8 cellular contexts compared by ENCODE assay signal in genomic region chr12:67270622-67271021, GRCh38. TPM values are rescaled to one million over a fixed set of nuclear protein-coding genes. Genes with fewer than 3 reads are reported as not detected.
DNase-seq lines count a peak whose midpoint lies in the region; ATAC-seq, FAIRE-seq and TF ChIP-seq lines count a peak whose summit lies in the region.

No MANE protein-coding gene starts in this region.

- no peaks in the 10 kb centered on the region for H3K9me1 ChIP-seq in endothelial cell of umbilical vein (replicated peaks; ENCODE audit: control insufficient read depth, extremely low read depth, insufficient read depth, low read length)

- H4K20me1 ChIP-seq in DND-41 (ENCODE audit: insufficient read depth, low read length) (peaks cover 55% of the 10 kb centered on the region), OCI-LY7 (ENCODE audit: insufficient read depth, low read length) (peaks cover 46% of the 10 kb centered on the region), endothelial cell of umbilical vein (replicated peaks; ENCODE audit: control insufficient read depth, extremely low read depth, insufficient read depth, low read length) (peaks cover 5% of the 10 kb centered on the region)

- dilution Hi-C loops in endothelial cell of umbilical vein (cut with MboI; ENCODE audit: extremely low pct_ligation_motif_present, low sequenced_read_pairs), result no loop called here

- TF ChIP-seq POLR2A in endothelial cell of umbilical vein (IDR thresholded peaks at IDR 0.05; ENCODE audit: low read depth, low read length) (no peak), ovary (IDR thresholded peaks at IDR 0.05) (no peak)

- CTCF ChIA-PET in OCI-LY7 (lab: Charles Lee; ENCODE audit: unreplicated experiment) (no interaction called here), endothelial cell of umbilical vein (lab: Charles Lee) (interaction anchor here (0.6 to 1.2 kb wide), 2 partner anchors 22 to 1516 kb away, joined by 3 to 5 read pairs; no protein-coding TSS in a partner anchor)

- peak overlapping the region; percentile 98 for H3K9ac ChIP-seq in DND-41 (ENCODE audit: low read depth, low read length)
- H3K9ac ChIP-seq in endothelial cell of umbilical vein (replicated peaks; ENCODE audit: extremely low read depth, insufficient read depth, low read length), result peak overlapping the region; percentile 93

- WGBS in ovary, 3 donors, result 1 to 2% (median 1%) methylated on average over 6 of the region's 6 CpGs

- POLR2A ChIA-PET in OCI-LY7 (lab: Charles Lee), result interaction anchor here (0.6 to 1.7 kb wide), 6 partner anchors 10 to 955 kb away, joined by 3 to 4 read pairs (median 3); no protein-coding TSS in a partner anchor
- POLR2A ChIA-PET in endothelial cell of umbilical vein (lab: Charles Lee), result no interaction called here

- no peak for DNase-seq in DND-41
- DNase-seq in OCI-LY7 (ENCODE audit: low spot score), result no peak
- DNase-seq in endothelial cell of umbilical vein (ENCODE audit: low read depth, low spot score), result no peak
- DNase-seq in ovary, result no peak
- DNase-seq in glomerular visceral epithelial cell (ENCODE audit: extremely low spot score), result no peak
- no peak for DNase-seq in GM19240 (ENCODE audit: insufficient read length, low spot score)
- no peak for DNase-seq in NCI-H524 treated with DMSO at 0.1 percent for 48 hours (lab: John Stamatoyannopoulos, UW)

- H3K9me2 ChIP-seq in OCI-LY7 (ENCODE audit: insufficient read depth, low read length), result no peaks in the 10 kb centered on the region

- H2AFZ ChIP-seq in DND-41 (ENCODE audit: low read depth, low read length) (no peak overlapping the region), OCI-LY7 (ENCODE audit: low read length) (no peak overlapping the region), endothelial cell of umbilical vein (ENCODE audit: low read depth, low read length) (no peak overlapping the region)

- TF ChIP-seq EP300 in ovary (IDR thresholded peaks at IDR 0.05), result no peak

- peak overlapping the region; percentile 75 to 95 for H3K4me3 ChIP-seq in DND-41 (ENCODE audit: low read depth in 1 of 2, low read length in 2 of 2)
- H3K4me3 ChIP-seq in OCI-LY7 (ENCODE audit: low read depth, low read length, poor library complexity, severe bottlenecking), result peak overlapping the region; percentile 93
- peak overlapping the region; percentile 65 to 98 (median 90) for H3K4me3 ChIP-seq in endothelial cell of umbilical vein (replicated peaks in 1 of 3; ENCODE audit: insufficient read depth in 1 of 3, low read depth in 1 of 3, low read length in 3 of 3)
- H3K4me3 ChIP-seq in ovary, result peak overlapping the region; percentile 83

- no peak for FAIRE-seq in endothelial cell of umbilical vein (lab: Jason Lieb, UNC)

- H3K27me3 ChIP-seq in DND-41 (ENCODE audit: insufficient read depth, low read length, poor library complexity), result no peaks in the 10 kb centered on the region
- H3K27me3 ChIP-seq in endothelial cell of umbilical vein (ENCODE audit: control insufficient read depth in 2 of 2, insufficient read depth in 2 of 2, low read length in 2 of 2), result no peaks in the 10 kb centered on the region
- no peaks in the 10 kb centered on the region for H3K27me3 ChIP-seq in ovary

- ATAC-seq in DND-41 (ENCODE audit: insufficient read depth, low read depth), result no peak
- ATAC-seq in GM18909 (IDR thresholded peaks at IDR 0.05; ENCODE audit: poor library complexity, unreplicated experiment), result no peak

- no peak for TF ChIP-seq CTCF in DND-41 (IDR thresholded peaks at IDR 0.05; ENCODE audit: borderline replicate concordance, extremely low read depth, low read length, poor library complexity, severe bottlenecking)
- no peak for TF ChIP-seq CTCF in OCI-LY7 (conservative IDR thresholded peaks at IDR 0.05; ENCODE audit: low read length)
- no peak for TF ChIP-seq CTCF in endothelial cell of umbilical vein (IDR thresholded peaks at IDR 0.05; ENCODE audit: extremely low read depth in 1 of 2, insufficient read depth in 1 of 2, low read depth in 1 of 2, low read length in 2 of 2)
- TF ChIP-seq CTCF in ovary (IDR thresholded peaks at IDR 0.05), result no peak

- H3K9me3 ChIP-seq in DND-41 (ENCODE audit: insufficient read depth, low read length, severe bottlenecking) (no peaks in the 10 kb centered on the region), OCI-LY7 (ENCODE audit: low read length) (no peaks in the 10 kb centered on the region), endothelial cell of umbilical vein (replicated peaks; ENCODE audit: control insufficient read depth, insufficient read depth, low read length) (no peaks in the 10 kb centered on the region), ovary (no peaks in the 10 kb centered on the region)

- H3K4me1 ChIP-seq in DND-41 (ENCODE audit: insufficient read depth, low read length), result peaks cover 38% of the 10 kb centered on the region
- H3K4me1 ChIP-seq in OCI-LY7 (ENCODE audit: insufficient read depth, low read length, poor library complexity, severe bottlenecking), result peaks cover 39% of the 10 kb centered on the region
- peaks cover 25% of the 10 kb centered on the region for H3K4me1 ChIP-seq in endothelial cell of umbilical vein (ENCODE audit: control insufficient read depth, extremely low read depth, insufficient read depth, low read length)
- H3K4me1 ChIP-seq in ovary (ENCODE audit: insufficient read depth), result peaks cover 13% of the 10 kb centered on the region

- BruUV-seq in OCI-LY7 (replicated peaks; lab: Mats Ljungman, UMichigan) (no TSS peak), endothelial cell of umbilical vein (replicated peaks; lab: Mats Ljungman, UMichigan) (TSS peak; percentile 26)

- H3K79me2 ChIP-seq in DND-41 (ENCODE audit: insufficient read depth, low read length) (peaks cover 72% of the 10 kb centered on the region), OCI-LY7 (ENCODE audit: insufficient read depth, low read depth, low read length) (peaks cover 61% of the 10 kb centered on the region), endothelial cell of umbilical vein (ENCODE audit: control insufficient read depth, insufficient read depth, low read length) (peaks cover 60% of the 10 kb centered on the region)

- H3K4me2 ChIP-seq in DND-41 (ENCODE audit: insufficient read depth, low read length) (peak overlapping the region; percentile 81), OCI-LY7 (ENCODE audit: low read length) (peak overlapping the region; percentile 93), endothelial cell of umbilical vein (ENCODE audit: insufficient read depth, low read length) (peak overlapping the region; percentile 98)

- H3K36me3 ChIP-seq in DND-41 (ENCODE audit: insufficient read depth, low read length) (peaks cover 22% of the 10 kb centered on the region), OCI-LY7 (ENCODE audit: insufficient read depth, low read length) (peaks cover 51% of the 10 kb centered on the region), endothelial cell of umbilical vein (ENCODE audit: control insufficient read depth in 2 of 2, extremely low read depth in 1 of 2, insufficient read depth in 2 of 2, low read length in 2 of 2) (no peaks in the 10 kb centered on the region), ovary (no peaks in the 10 kb centered on the region)

- H3K27ac ChIP-seq in DND-41 (ENCODE audit: low read length) (peak overlapping the region; percentile 98), OCI-LY7 (ENCODE audit: low read depth, low read length, poor library complexity, severe bottlenecking) (peak overlapping the region; percentile 87), endothelial cell of umbilical vein (ENCODE audit: insufficient read depth, low read depth, low read length) (peak overlapping the region; percentile 82), ovary (peak overlapping the region in 1 of 2 donors; percentile 98)

- intact Hi-C loops in OCI-LY7 (cut with micrococcal nuclease; ENCODE audit: unreplicated experiment) (no loop called here), endothelial cell of umbilical vein (cut with micrococcal nuclease) (no loop called here), ovary (cut with DNase I) (no loop called here)

TF ChIP-seq in endothelial cell of umbilical vein, 7 proteins besides CTCF, POLR2A, EP300 and RAD21:
- TF ChIP-seq EZH2 (IDR thresholded peaks at IDR 0.05; ENCODE audit: borderline replicate concordance, low read depth, low read length, severe bottlenecking) (no peak), FOS (IDR thresholded peaks at IDR 0.05; ENCODE audit: borderline replicate concordance, insufficient read depth, low read length) (no peak), POLR2AphosphoS5 (IDR thresholded peaks at IDR 0.05; ENCODE audit: insufficient read depth, low read depth, low read length) (no peak), MYC (IDR thresholded peaks at IDR 0.05; ENCODE audit: low read depth, low read length) (no peak), MAX (IDR thresholded peaks at IDR 0.05; ENCODE audit: insufficient read depth, insufficient read length) (no peak), GATA2 (IDR thresholded peaks at IDR 0.05; ENCODE audit: insufficient read depth, insufficient read length, low read depth, low read length) (no peak), JUN (IDR thresholded peaks at IDR 0.05; ENCODE audit: borderline replicate concordance, insufficient read depth, insufficient read length, low read depth) (no peak)

RNA-seq across cellular contexts. Expression of gene CAND1, which starts 1.5 kb away (rescaled TPM):
- total RNA-seq in OCI-LY7 (2014; rRNA removed; shearing (Covaris generic)), result 104 and 109 TPM in 2 replicates
- 207 and 215 TPM in 2 replicates for total RNA-seq in OCI-LY7 (2022)
- 124 and 128 TPM in 2 replicates for total RNA-seq in endothelial cell of umbilical vein
- 20.5 and 28.3 TPM in 2 replicates for polyA plus RNA-seq in endothelial cell of umbilical vein
- polyA plus RNA-seq in endothelial cell of umbilical vein (2011; cell fraction: cytosol; rRNA removed), result 25.7 and 30.8 TPM in 2 replicates
- polyA plus RNA-seq in endothelial cell of umbilical vein (2011; cell fraction: nucleus; rRNA removed), result 55.5 and 78.5 TPM in 2 replicates
- 75.4 and 82.7 TPM in 2 replicates for polyA plus RNA-seq in endothelial cell of umbilical vein (2012)
- polyA minus RNA-seq in endothelial cell of umbilical vein, result 78.6 and 101 TPM in 2 replicates
- polyA minus RNA-seq in endothelial cell of umbilical vein (2011; cell fraction: cytosol; rRNA and poly(A)+ RNA removed), result 48.5 TPM
- 64.7 and 103 TPM in 2 replicates for polyA minus RNA-seq in endothelial cell of umbilical vein (2011; cell fraction: nucleus; rRNA and poly(A)+ RNA removed)
- 100 to 1,000 TPM in 5 of 7 donors, 10 to 100 TPM in 2; 72.8 to 148 (median 123) TPM for total RNA-seq in ovary
- polyA plus RNA-seq in ovary, result 10 to 100 TPM; 25.7 to 52.6 TPM
